Comparison of ENCODE assay signal across 16 cellular contexts in genomic region chr5:73284196-73284795, GRCh38.
"Had no signal": no experiment of that assay in that cellular context is flagged by ENCODE, and none has a peak within 500 bp of the region (broad histone marks: within the 10 kb centered on the region; RNA-seq: fewer than 3 reads in every experiment).

No MANE protein-coding gene starts in this region.

- ATAC-seq: activated T-cell treated with anti-CD3 and anti-CD28 coated beads, Interleukin-2, amount 50 U/mL, for 4 hours; left lung; naive thymus-derived CD4-positive, alpha-beta T cell; stimulated activated memory B cell treated with anti-CD40 and anti-IgM and Interleukin-4, amounts not matched to agents 10 μg/mL and 1 μg/mL and 100 μg/mL, for 72 hours had no signal

- DNase-seq: activated CD4-positive, alpha-beta T cell treated with anti-CD3 and anti-CD28 coated beads, Interleukin-2, amount 10 ng/mL, durations not matched to agents 7 days and 5 days; activated CD8-positive, alpha-beta memory T cell treated with anti-CD3 and anti-CD28 coated beads, Interleukin-2, amount 50 U/mL, for 4 hours; activated naive CD4-positive, alpha-beta T cell treated with anti-CD3 and anti-CD28 coated beads for 36 hours; activated T-cell treated with anti-CD3 and anti-CD28 coated beads, Interleukin-2, amount 50 U/mL, for 4 hours; anterior cingulate cortex; foreskin melanocyte; glutamatergic neuron; hippocampal formation; left lung; naive thymus-derived CD4-positive, alpha-beta T cell; sigmoid colon; stimulated activated CD4-positive, alpha-beta T cell treated with anti-CD3 and anti-CD28 coated beads, Interleukin-4, amount 100 ng/mL, for 4 hours; T-helper 9 cell; testis; upper lobe of left lung had no signal
